1 cellular context compared by ENCODE assay signal in the genomic region with DNA sequence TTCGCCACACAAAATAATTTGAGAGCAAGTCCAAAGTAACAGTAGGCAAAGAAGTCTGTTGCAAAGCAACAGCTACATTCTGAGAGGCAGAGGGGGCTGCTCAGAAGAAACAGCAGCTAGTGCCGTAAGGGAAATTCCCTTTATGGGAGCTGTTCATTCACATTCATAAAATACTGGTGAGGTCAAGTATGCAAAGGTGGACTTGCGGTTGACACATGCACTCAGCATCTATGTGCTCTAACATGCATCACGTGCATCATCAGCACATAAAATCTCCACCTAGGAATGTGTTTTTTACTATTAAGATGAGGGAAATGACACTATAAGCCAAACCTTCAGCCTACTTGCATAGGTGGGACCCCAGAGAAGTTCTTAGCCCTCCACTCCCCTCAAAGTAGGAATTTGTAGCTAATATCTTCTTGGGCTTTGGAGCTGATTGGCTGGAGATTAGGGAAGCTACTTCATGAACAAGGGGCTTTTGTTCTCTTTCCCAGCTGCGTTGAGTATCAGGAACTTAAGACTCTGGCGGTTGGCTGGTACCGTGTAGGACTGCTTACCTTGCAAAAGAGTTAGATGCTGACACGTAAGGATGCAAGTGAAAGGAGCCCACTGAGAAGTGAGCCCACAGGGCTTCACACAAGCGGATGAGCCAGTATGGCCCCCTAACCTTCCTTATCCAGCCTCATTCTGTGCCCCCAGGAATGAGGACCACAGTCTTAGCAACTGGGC.
TF ChIP-seq lines count a peak whose summit lies in the region.

No MANE protein-coding gene starts in this region.

TF ChIP-seq in GM12891, 5 proteins besides CTCF, POLR2A, EP300 and RAD21:
- TF ChIP-seq TAF1 (IDR thresholded peaks at IDR 0.05; ENCODE audit: low read depth, low read length) (no peak), POU2F2 (IDR thresholded peaks at IDR 0.05; ENCODE audit: low read depth, low read length) (peak; percentile 96), POLR2AphosphoS5 (IDR thresholded peaks at IDR 0.05; ENCODE audit: low read depth, low read length) (no peak)
